ENCODE assay signal across 12 cellular contexts in genomic region chr9:116377179-116377790, GRCh38.
DNase-seq lines count a peak whose midpoint lies in the region; ATAC-seq, FAIRE-seq and TF ChIP-seq lines count a peak whose summit lies in the region.
"Had no signal": no experiment of that assay in that cellular context is flagged by ENCODE, and none has a peak within 500 bp of the region (broad histone marks: within the 10 kb centered on the region; RNA-seq: fewer than 3 reads in every experiment).

No MANE protein-coding gene starts in this region.

- peak; percentile 85 for DNase-seq in HPDE6-E6E7 (ENCODE audit: extremely low spot score)
- DNase-seq in WTC11 (ENCODE audit: low spot score): no peak
- peak; percentile 75 to 85 for DNase-seq in foreskin fibroblast
- DNase-seq in urothelium cell line (ENCODE audit: low spot score): peak; percentile 78
- no peak for DNase-seq in cortex of kidney (lab: John Stamatoyannopoulos, UW)
- DNase-seq in activated T-cell treated with anti-CD3 and anti-CD28 coated beads, Interleukin-2, amount 50 U/mL, for 4 hours: no peak
- no peak for DNase-seq in NOMO-1 treated with DMSO at 0.1 percent for 48 hours (lab: John Stamatoyannopoulos, UW; ENCODE audit: unreplicated experiment)
- DNase-seq: T-cell had no signal

- H3K27ac Mint-ChIP-seq in WTC11: no peak overlapping the region
- H3K27ac Mint-ChIP-seq: activated naive CD8-positive, alpha-beta T cell; GM23338; T-cell had no signal

- H3K4me1 Mint-ChIP-seq in WTC11: no peaks in the 10 kb centered on the region
- no peaks in the 10 kb centered on the region for H3K4me1 Mint-ChIP-seq in activated T-cell treated with anti-CD3 and anti-CD28 coated beads, Interleukin-2, amount 50 U/mL, for 4 hours (ENCODE audit: low read depth)
- H3K4me1 Mint-ChIP-seq: GM23338, T-cell had no signal

- no peaks in the 10 kb centered on the region for H3K27me3 Mint-ChIP-seq in WTC11 (ENCODE audit: low read depth)
- H3K27me3 Mint-ChIP-seq in activated T-cell treated with anti-CD3 and anti-CD28 coated beads, Interleukin-2, amount 50 U/mL, for 4 hours (ENCODE audit: low read depth): no peaks in the 10 kb centered on the region
- H3K27me3 Mint-ChIP-seq: activated naive CD8-positive, alpha-beta T cell; T-cell had no signal

- no peak for TF ChIP-seq CTCF in WTC11 (IDR thresholded peaks at IDR 0.05)
- TF ChIP-seq CTCF in foreskin fibroblast (IDR thresholded peaks at IDR 0.05; ENCODE audit: low read depth, low read length): no peak

- ATAC-seq in WTC11: 0 out of 2 replicates have a peak, but pooled peaks have one; percentile 28
- no peak for ATAC-seq in activated T-cell treated with anti-CD3 and anti-CD28 coated beads, Interleukin-2, amount 50 U/mL, for 4 hours
- ATAC-seq: GM23338, T-cell had no signal

- H3K36me3 Mint-ChIP-seq in WTC11: no peaks in the 10 kb centered on the region
- no peaks in the 10 kb centered on the region for H3K36me3 Mint-ChIP-seq in activated T-cell treated with anti-CD3 and anti-CD28 coated beads, Interleukin-2, amount 50 U/mL, for 4 hours (ENCODE audit: insufficient read depth)
- H3K36me3 Mint-ChIP-seq: activated naive CD8-positive, alpha-beta T cell; T-cell had no signal

- POLR2A ChIA-PET in WTC11 (lab: Charles Lee): no interaction called here

- no peaks in the 10 kb centered on the region for H3K9me3 Mint-ChIP-seq in WTC11
- no peaks in the 10 kb centered on the region for H3K9me3 Mint-ChIP-seq in activated T-cell treated with anti-CD3 and anti-CD28 coated beads, Interleukin-2, amount 50 U/mL, for 4 hours
- H3K9me3 Mint-ChIP-seq: GM23338 had no signal

- CTCF ChIA-PET in WTC11 (lab: Charles Lee): no interaction called here

- H3K4me3 Mint-ChIP-seq in WTC11: no peak overlapping the region
- no peak overlapping the region for H3K4me3 Mint-ChIP-seq in activated T-cell treated with anti-CD3 and anti-CD28 coated beads, Interleukin-2, amount 50 U/mL, for 4 hours
- H3K4me3 Mint-ChIP-seq: activated naive CD8-positive, alpha-beta T cell; GM23338; T-cell had no signal

- no peak for FAIRE-seq in urothelium cell line (lab: Jason Lieb, UNC)
- FAIRE-seq: endometrium, G401.6 had no signal

- no peak overlapping the region for H3K4me3 ChIP-seq in foreskin fibroblast (ENCODE audit: low read depth in 1 of 2, low read length in 2 of 2)
- H3K4me3 ChIP-seq: GM23338 had no signal

TF ChIP-seq in WTC11, 78 proteins besides CTCF, POLR2A, EP300 and RAD21 (continues in another document):
- no peak for TF ChIP-seq TCF7 (CRISPR knock-in tag; IDR thresholded peaks at IDR 0.05; ENCODE audit: low read depth)
- TF ChIP-seq FOXP4 (CRISPR knock-in tag; IDR thresholded peaks at IDR 0.05): no peak
- TF ChIP-seq, protein P1, sequence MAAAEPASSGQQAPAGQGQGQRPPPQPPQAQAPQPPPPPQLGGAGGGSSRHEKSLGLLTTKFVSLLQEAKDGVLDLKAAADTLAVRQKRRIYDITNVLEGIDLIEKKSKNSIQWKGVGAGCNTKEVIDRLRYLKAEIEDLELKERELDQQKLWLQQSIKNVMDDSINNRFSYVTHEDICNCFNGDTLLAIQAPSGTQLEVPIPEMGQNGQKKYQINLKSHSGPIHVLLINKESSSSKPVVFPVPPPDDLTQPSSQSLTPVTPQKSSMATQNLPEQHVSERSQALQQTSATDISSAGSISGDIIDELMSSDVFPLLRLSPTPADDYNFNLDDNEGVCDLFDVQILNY (CRISPR knock-in tag; IDR thresholded peaks at IDR 0.05): no peak
- TF ChIP-seq ZNF263 (CRISPR knock-in tag; IDR thresholded peaks at IDR 0.05; ENCODE audit: low read depth): no peak
- TF ChIP-seq, protein P2, sequence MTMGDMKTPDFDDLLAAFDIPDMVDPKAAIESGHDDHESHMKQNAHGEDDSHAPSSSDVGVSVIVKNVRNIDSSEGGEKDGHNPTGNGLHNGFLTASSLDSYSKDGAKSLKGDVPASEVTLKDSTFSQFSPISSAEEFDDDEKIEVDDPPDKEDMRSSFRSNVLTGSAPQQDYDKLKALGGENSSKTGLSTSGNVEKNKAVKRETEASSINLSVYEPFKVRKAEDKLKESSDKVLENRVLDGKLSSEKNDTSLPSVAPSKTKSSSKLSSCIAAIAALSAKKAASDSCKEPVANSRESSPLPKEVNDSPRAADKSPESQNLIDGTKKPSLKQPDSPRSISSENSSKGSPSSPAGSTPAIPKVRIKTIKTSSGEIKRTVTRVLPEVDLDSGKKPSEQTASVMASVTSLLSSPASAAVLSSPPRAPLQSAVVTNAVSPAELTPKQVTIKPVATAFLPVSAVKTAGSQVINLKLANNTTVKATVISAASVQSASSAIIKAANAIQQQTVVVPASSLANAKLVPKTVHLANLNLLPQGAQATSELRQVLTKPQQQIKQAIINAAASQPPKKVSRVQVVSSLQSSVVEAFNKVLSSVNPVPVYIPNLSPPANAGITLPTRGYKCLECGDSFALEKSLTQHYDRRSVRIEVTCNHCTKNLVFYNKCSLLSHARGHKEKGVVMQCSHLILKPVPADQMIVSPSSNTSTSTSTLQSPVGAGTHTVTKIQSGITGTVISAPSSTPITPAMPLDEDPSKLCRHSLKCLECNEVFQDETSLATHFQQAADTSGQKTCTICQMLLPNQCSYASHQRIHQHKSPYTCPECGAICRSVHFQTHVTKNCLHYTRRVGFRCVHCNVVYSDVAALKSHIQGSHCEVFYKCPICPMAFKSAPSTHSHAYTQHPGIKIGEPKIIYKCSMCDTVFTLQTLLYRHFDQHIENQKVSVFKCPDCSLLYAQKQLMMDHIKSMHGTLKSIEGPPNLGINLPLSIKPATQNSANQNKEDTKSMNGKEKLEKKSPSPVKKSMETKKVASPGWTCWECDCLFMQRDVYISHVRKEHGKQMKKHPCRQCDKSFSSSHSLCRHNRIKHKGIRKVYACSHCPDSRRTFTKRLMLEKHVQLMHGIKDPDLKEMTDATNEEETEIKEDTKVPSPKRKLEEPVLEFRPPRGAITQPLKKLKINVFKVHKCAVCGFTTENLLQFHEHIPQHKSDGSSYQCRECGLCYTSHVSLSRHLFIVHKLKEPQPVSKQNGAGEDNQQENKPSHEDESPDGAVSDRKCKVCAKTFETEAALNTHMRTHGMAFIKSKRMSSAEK (CRISPR knock-in tag; IDR thresholded peaks at IDR 0.05; ENCODE audit: borderline replicate concordance): no peak
- no peak for TF ChIP-seq ZNF416 (CRISPR knock-in tag; IDR thresholded peaks at IDR 0.05)
- TF ChIP-seq TEAD4 (CRISPR knock-in tag; IDR thresholded peaks at IDR 0.05): no peak
- TF ChIP-seq EMX1 (CRISPR knock-in tag; IDR thresholded peaks at IDR 0.05): no peak
- TF ChIP-seq, protein P3, sequence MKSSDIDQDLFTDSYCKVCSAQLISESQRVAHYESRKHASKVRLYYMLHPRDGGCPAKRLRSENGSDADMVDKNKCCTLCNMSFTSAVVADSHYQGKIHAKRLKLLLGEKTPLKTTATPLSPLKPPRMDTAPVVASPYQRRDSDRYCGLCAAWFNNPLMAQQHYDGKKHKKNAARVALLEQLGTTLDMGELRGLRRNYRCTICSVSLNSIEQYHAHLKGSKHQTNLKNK (CRISPR knock-in tag; IDR thresholded peaks at IDR 0.05): no peak
- no peak for TF ChIP-seq IRF2 (CRISPR knock-in tag; IDR thresholded peaks at IDR 0.05; ENCODE audit: borderline replicate concordance, low read depth)
- no peak for TF ChIP-seq FOXK1 (CRISPR knock-in tag; IDR thresholded peaks at IDR 0.05)
- no peak for TF ChIP-seq ZNF219 (CRISPR knock-in tag; IDR thresholded peaks at IDR 0.05; ENCODE audit: borderline replicate concordance)
- no peak for TF ChIP-seq ELF4 (CRISPR knock-in tag; IDR thresholded peaks at IDR 0.05; ENCODE audit: low read depth)
- TF ChIP-seq, protein P4, sequence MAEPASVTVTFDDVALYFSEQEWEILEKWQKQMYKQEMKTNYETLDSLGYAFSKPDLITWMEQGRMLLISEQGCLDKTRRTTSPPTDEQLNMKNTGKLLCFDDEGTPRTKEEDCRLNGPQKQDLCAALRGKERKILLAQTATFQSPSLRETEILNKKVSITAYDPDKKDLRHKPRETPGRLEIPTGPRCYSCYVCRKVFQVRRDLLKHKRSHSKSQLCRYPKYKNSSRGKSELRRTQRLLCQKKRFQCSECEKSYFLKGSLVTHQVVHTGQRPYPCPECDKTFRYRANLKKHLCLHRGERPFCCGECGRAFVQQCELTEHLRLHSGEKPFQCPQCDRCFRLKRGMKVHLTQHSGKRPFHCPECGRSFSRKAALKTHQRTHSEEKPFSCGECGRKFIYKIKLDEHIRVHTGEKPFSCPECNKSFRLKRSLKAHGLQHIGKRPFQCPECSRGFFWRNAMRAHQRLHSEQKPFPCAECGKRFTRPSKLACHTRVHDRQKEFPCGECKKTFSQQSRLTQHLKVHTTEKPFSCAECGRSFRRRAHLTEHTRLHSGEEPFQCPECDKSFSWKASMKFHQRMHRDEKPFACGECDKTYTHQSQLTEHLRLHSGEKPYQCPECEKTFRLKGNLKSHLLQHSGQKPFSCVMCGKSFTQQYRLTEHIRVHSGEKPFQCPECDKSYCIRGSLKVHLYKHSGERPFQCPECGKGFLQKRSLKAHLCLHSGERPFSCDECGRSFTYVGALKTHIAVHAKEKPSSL (CRISPR knock-in tag; conservative IDR thresholded peaks at IDR 0.05): no peak
- TF ChIP-seq OVOL2 (CRISPR knock-in tag; IDR thresholded peaks at IDR 0.05; ENCODE audit: borderline replicate concordance): no peak

Comparison
In these comparisons a context has a peak if more than half of its experiments do, and no peak if none do; other contexts are left out.
1. DNase-seq: peak in HPDE6-E6E7 (single experiment), foreskin fibroblast (2 of 2) and urothelium cell line (single experiment); none in WTC11 (single experiment), cortex of kidney (single experiment), activated T-cell treated with anti-CD3 and anti-CD28 coated beads, Interleukin-2, amount 50 U/mL, for 4 hours (single experiment) and NOMO-1 treated with DMSO at 0.1 percent for 48 hours (single experiment).